22 cellular contexts compared by ENCODE assay signal in the genomic region with DNA sequence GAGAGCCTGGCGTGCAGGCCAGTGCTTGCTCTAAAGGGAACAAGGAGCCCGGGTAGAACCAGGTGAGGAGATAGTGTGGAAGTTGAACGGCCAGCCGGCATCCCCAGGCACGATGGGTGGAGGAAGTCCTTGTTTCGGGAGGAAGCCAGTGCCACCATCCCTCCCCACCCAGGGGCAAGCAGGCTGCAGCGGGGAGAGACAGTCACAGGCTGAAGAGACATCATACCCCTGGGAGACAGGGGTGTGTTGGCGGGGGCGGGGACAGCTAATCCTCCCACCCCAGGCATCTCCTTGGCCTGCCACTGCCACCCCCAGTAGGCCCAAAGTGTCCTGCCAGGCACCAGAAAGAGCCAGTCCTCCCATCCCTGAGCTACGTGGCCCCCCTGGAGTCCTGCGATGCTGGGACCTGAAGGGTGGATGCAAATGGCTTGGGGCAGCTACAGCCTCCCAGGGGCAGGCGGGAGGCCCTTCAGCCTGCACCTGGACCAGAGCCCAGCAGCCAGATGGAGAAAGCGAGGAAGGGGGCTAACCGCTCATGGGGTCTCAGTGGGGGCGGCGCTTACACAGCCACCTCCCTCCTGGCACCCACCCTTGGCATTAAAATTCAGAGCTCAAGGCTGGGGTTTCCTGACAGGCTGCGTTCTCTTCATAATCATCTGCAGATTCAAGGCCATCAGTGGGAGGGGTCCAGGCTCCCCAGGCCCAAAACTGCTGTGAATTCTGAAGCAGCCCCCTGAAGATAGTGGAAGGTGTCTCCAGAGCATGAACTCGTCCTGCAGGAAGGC. TPM values are rescaled to one million over a fixed set of nuclear protein-coding genes. Genes with fewer than 3 reads are reported as not detected.
"Had no signal": no experiment of that assay in that cellular context is flagged by ENCODE, and none has a peak within 500 bp of the region (broad histone marks: within the 10 kb centered on the region; RNA-seq: fewer than 3 reads in every experiment).

No MANE protein-coding gene starts in this region.

- H3K27ac Mint-ChIP-seq: activated naive CD4-positive, alpha-beta T cell treated with anti-CD3 and anti-CD28 coated beads for 36 hours; T-helper 1 cell treated with Interleukin-12 subunit alpha and Interleukin-12 subunit beta and Interleukin-4 antibody, amounts not matched to agents 30 μg/mL and 1 μg/mL, for 36 hours had no signal

- ATAC-seq: body of pancreas, gastrocnemius medialis, heart left ventricle, left lung, right cardiac atrium had no signal

- H3K36me3 ChIP-seq: gastrocnemius medialis, heart left ventricle, left lung, prostate gland had no signal

- H3K4me1 ChIP-seq: body of pancreas, gastrocnemius medialis, left lung, prostate gland had no signal

- H3K4me3 Mint-ChIP-seq: activated naive CD4-positive, alpha-beta T cell treated with anti-CD3 and anti-CD28 coated beads for 36 hours; T-helper 1 cell treated with Interleukin-12 subunit alpha and Interleukin-12 subunit beta and Interleukin-4 antibody, amounts not matched to agents 30 μg/mL and 1 μg/mL, for 36 hours had no signal

- H3K9me3 ChIP-seq: body of pancreas, gastrocnemius medialis, prostate gland had no signal

- H3K27ac ChIP-seq: body of pancreas, gastrocnemius medialis, heart left ventricle, left lung, prostate gland, VCaP had no signal

- DNase-seq: activated CD4-positive, alpha-beta T cell treated with anti-CD3 and anti-CD28 coated beads, Interleukin-2, amount 50 U/mL, for 4 hours; activated naive CD4-positive, alpha-beta T cell treated with anti-CD3 and anti-CD28 coated beads for 36 hours; activated T-cell treated with anti-CD3 and anti-CD28 coated beads, Interleukin-2, amount 50 U/mL, for 1 hour; body of pancreas; gastrocnemius medialis; left lung; mammary epithelial cell; right cardiac atrium; stimulated activated CD4-positive, alpha-beta T cell treated with anti-CD3 and anti-CD28 coated beads, Interleukin-2, amount 100 ng/mL, for 48 hours had no signal

- H3K4me3 ChIP-seq: body of pancreas, gastrocnemius medialis, heart left ventricle, left lung, prostate gland had no signal

- H3K27me3 ChIP-seq: body of pancreas had no signal

RNA-seq across cellular contexts. Expression of a gene that starts 14.8 kb away (rescaled TPM):
- total RNA-seq: body of pancreas, cardiac septum, gastrocnemius medialis, kidney epithelial cell, mammary epithelial cell, skeletal muscle tissue had no signal
- polyA plus RNA-seq: mammary epithelial cell, neural cell, right cardiac atrium had no signal

RNA-seq across cellular contexts. Expression of a gene that starts 56.0 kb away (rescaled TPM):
- total RNA-seq: activated naive CD4-positive, alpha-beta T cell treated with anti-CD3 and anti-CD28 coated beads for 36 hours; body of pancreas; cardiac septum; gastrocnemius medialis; heart left ventricle; kidney epithelial cell; left lung; mammary epithelial cell; mononuclear cell; omental fat pad; right cardiac atrium; skeletal muscle tissue; urinary bladder had no signal
- polyA plus RNA-seq: esophagus, heart left ventricle, mammary epithelial cell, neural cell, right cardiac atrium, thymus, urinary bladder had no signal
